ENCODE assay signal across 29 cellular contexts in the genomic region with DNA sequence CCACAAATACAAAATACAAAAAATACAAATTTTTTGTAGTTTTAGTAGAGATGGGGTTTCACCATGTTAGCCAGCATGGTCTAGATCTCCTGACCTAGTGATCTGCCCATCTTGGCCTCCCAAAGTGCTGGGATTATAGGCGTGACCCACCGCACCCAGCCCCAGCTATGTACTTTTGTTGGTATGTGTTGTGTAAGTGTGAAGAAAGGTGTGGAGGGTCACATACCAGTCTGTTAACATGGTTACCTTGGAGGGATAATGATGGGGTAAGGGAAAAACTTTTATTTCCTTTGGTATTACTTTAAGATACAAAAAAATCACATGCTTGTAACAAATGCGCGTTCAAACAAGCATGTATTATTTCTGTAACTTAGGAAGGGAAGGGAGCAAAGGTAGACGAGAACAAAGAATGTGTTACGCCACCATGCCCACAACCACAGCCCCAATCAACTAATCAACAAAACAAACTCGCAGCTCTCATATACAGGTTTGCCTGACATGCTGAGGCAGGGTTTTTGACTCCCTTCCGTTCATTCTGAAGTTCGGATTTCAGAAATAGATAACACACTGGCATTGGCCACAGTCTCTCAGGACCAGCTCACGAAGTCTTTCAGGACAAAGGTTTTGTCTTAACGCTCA. TPM values are rescaled to one million over a fixed set of nuclear protein-coding genes. Genes with fewer than 3 reads are reported as not detected.
A peak's percentile ranks its signal among the peaks of the same experiment; 100 is the strongest.
DNase-seq lines count a peak whose midpoint lies in the region; ATAC-seq and TF ChIP-seq lines count a peak whose summit lies in the region.
"Had no signal": no experiment of that assay in that cellular context is flagged by ENCODE, and none has a peak within 500 bp of the region (broad histone marks: within the 10 kb centered on the region; RNA-seq: fewer than 3 reads in every experiment).

No MANE protein-coding gene starts in this region.

- H3K4me1 ChIP-seq in breast epithelium (no peaks in the 10 kb centered on the region), right lobe of liver (peaks cover 0 to 7% (median 1%) of the 10 kb centered on the region in 4 donors)
- H3K4me1 ChIP-seq: body of pancreas, tibial nerve had no signal

- TF ChIP-seq POLR2A in breast epithelium (IDR thresholded peaks at IDR 0.05) (no peak), right lobe of liver (IDR thresholded peaks at IDR 0.05) (no peak)

- no peaks in the 10 kb centered on the region for H3K9me3 Mint-ChIP-seq in MCF 10A (ENCODE audit: unreplicated experiment)
- no peaks in the 10 kb centered on the region for H3K9me3 Mint-ChIP-seq in activated T-cell treated with anti-CD3 and anti-CD28 coated beads, Interleukin-2, amount 50 U/mL, for 4 hours
- H3K9me3 Mint-ChIP-seq: activated B cell treated with CpG ODN at 0.5 μM for 24 hours, HFFc6, naive B cell had no signal

- BruUV-seq in MCF 10A (replicated peaks; lab: Mats Ljungman, UMichigan), result no TSS peak

- TF ChIP-seq CTCF in MCF 10A (IDR thresholded peaks at IDR 0.05; ENCODE audit: unreplicated experiment) (no peak), breast epithelium (IDR thresholded peaks at IDR 0.05) (no peak), right lobe of liver (IDR thresholded peaks at IDR 0.05) (no peak)

- no peak overlapping the region for H3K27ac ChIP-seq in breast epithelium
- H3K27ac ChIP-seq in right lobe of liver, result peak overlapping the region in 1 of 3 donors; percentile 5
- H3K27ac ChIP-seq: body of pancreas, GM23248, tibial nerve had no signal

- WGBS in right lobe of liver (ENCODE audit: insufficient coverage, low coverage, low lambda C conversion rate, missing lambda C conversion rate), result 42% methylated on average over 10 of the region's 11 CpGs

- H3K27me3 Mint-ChIP-seq in MCF 10A (ENCODE audit: insufficient read depth, unreplicated experiment), result no peaks in the 10 kb centered on the region
- no peaks in the 10 kb centered on the region for H3K27me3 Mint-ChIP-seq in activated T-cell treated with anti-CD3 and anti-CD28 coated beads, Interleukin-2, amount 50 U/mL, for 4 hours (ENCODE audit: low read depth)

- H3K4me1 Mint-ChIP-seq in MCF 10A (ENCODE audit: insufficient read depth, unreplicated experiment), result peaks cover 9% of the 10 kb centered on the region
- H3K4me1 Mint-ChIP-seq in activated T-cell treated with anti-CD3 and anti-CD28 coated beads, Interleukin-2, amount 50 U/mL, for 4 hours (ENCODE audit: low read depth), result peaks cover 18% of the 10 kb centered on the region

- DNase-seq in MCF 10A (ENCODE audit: unreplicated experiment) (peak; percentile 27), breast epithelium (ENCODE audit: low spot score in 2 of 2) (no peak), right lobe of liver (no peak), mucosa of gallbladder (ENCODE audit: low spot score) (no peak), SK-N-DZ (ENCODE audit: low spot score) (no peak)
- peak; percentile 58 for DNase-seq in central memory CD4-positive, alpha-beta T cell
- DNase-seq in activated T-cell treated with anti-CD3 and anti-CD28 coated beads, Interleukin-2, amount 50 U/mL, for 4 hours, result no peak
- DNase-seq: activated B cell treated with CpG ODN at 0.5 μM for 24 hours; activated CD8-positive, alpha-beta T cell treated with anti-CD3 and anti-CD28 coated beads, Interleukin-2, amount 10 ng/mL, durations not matched to agents 7 days and 5 days; activated effector memory CD4-positive, alpha-beta T cell treated with anti-CD3 and anti-CD28 coated beads, Interleukin-2, amount 50 U/mL, for 16 hours; activated T-cell treated with anti-CD3 and anti-CD28 coated beads for 4 hours; body of pancreas; DMS153; erythroblast; GM23248; HFFc6; left colon; mesendoderm; MG63; naive B cell; NCI-H2029; NCI-H2227 treated with DMSO at 0.1 percent for 48 hours; NCI-H69; SIG-M5; stimulated activated CD4-positive, alpha-beta T cell treated with anti-CD3 and anti-CD28 coated beads, Interleukin-2, amount 100 ng/mL, for 24 hours; SW 1271 had no signal

- POLR2A ChIA-PET in MCF 10A (lab: Yijun Ruan, JAX), result interaction anchor here (0.7 to 4.7 kb wide), 8 partner anchors 8 to 142 kb away, joined by 3 to 51 read pairs (median 4); a partner anchor contains a TSS

- H3K9me3 ChIP-seq in breast epithelium, result no peaks in the 10 kb centered on the region
- no peaks in the 10 kb centered on the region for H3K9me3 ChIP-seq in right lobe of liver
- H3K9me3 ChIP-seq: body of pancreas, MG63, tibial nerve had no signal

- peaks cover 4% of the 10 kb centered on the region for H3K36me3 Mint-ChIP-seq in MCF 10A (ENCODE audit: insufficient read depth, unreplicated experiment)
- H3K36me3 Mint-ChIP-seq in activated T-cell treated with anti-CD3 and anti-CD28 coated beads, Interleukin-2, amount 50 U/mL, for 4 hours (ENCODE audit: insufficient read depth), result no peaks in the 10 kb centered on the region
- H3K36me3 Mint-ChIP-seq: naive B cell had no signal

- peak overlapping the region; percentile 80 for H3K27ac Mint-ChIP-seq in MCF 10A (ENCODE audit: low read depth, unreplicated experiment)
- H3K27ac Mint-ChIP-seq: activated B cell treated with CpG ODN at 0.5 μM for 24 hours; activated CD8-positive, alpha-beta T cell treated with anti-CD3 and anti-CD28 coated beads, Interleukin-2, amount 10 ng/mL, durations not matched to agents 7 days and 5 days; HFFc6 had no signal

- intact Hi-C loops in MCF 10A (cut with micrococcal nuclease) (no loop called here), breast epithelium (cut with DNase I; ENCODE audit: low total_unique reads) (no loop called here), right lobe of liver (cut with DNase I) (no loop called here)

- H3K36me3 ChIP-seq in breast epithelium (peaks cover 6% of the 10 kb centered on the region), right lobe of liver (no peaks in the 10 kb centered on the region)
- H3K36me3 ChIP-seq: MG63, tibial nerve had no signal

- H3K4me3 Mint-ChIP-seq in MCF 10A (ENCODE audit: unreplicated experiment), result no peak overlapping the region
- H3K4me3 Mint-ChIP-seq in activated T-cell treated with anti-CD3 and anti-CD28 coated beads, Interleukin-2, amount 50 U/mL, for 4 hours, result no peak overlapping the region
- H3K4me3 Mint-ChIP-seq: activated B cell treated with CpG ODN at 0.5 μM for 24 hours; activated CD8-positive, alpha-beta T cell treated with anti-CD3 and anti-CD28 coated beads, Interleukin-2, amount 10 ng/mL, durations not matched to agents 7 days and 5 days; HFFc6; naive B cell had no signal

- H3K4me3 ChIP-seq in breast epithelium (no peak overlapping the region), right lobe of liver (no peak overlapping the region)
- H3K4me3 ChIP-seq: body of pancreas, GM23248, K562, MG63, tibial nerve had no signal

- ATAC-seq in right lobe of liver (peak; percentile 65 to 75 (median 68)), HG03520 (IDR thresholded peaks at IDR 0.05; ENCODE audit: unreplicated experiment) (no peak)
- ATAC-seq in activated T-cell treated with anti-CD3 and anti-CD28 coated beads, Interleukin-2, amount 50 U/mL, for 4 hours, result no peak
- ATAC-seq: activated CD8-positive, alpha-beta T cell treated with anti-CD3 and anti-CD28 coated beads, Interleukin-2, amount 10 ng/mL, durations not matched to agents 7 days and 5 days; body of pancreas; K562; left colon had no signal

- H3K27me3 ChIP-seq in breast epithelium (no peaks in the 10 kb centered on the region), right lobe of liver (no peaks in the 10 kb centered on the region)
- H3K27me3 ChIP-seq: body of pancreas, MG63, tibial nerve had no signal

- CTCF ChIA-PET in MCF 10A (lab: Yijun Ruan, JAX), result interaction anchor here (0.7 to 1.1 kb wide), 4 partner anchors 12 to 607 kb away, joined by 3 to 5 read pairs (median 4); no protein-coding TSS in a partner anchor

RNA-seq across cellular contexts. Expression of a gene that starts 13.5 kb away (rescaled TPM):
- 20.1 and 21.4 TPM in 2 replicates for total RNA-seq in MCF 10A (2022)
- 10 to 100 TPM; 18.4 to 43.5 (median 34.7) TPM for total RNA-seq in breast epithelium
- 10 to 100 TPM; 19.4 to 33.8 (median 30.8) TPM for total RNA-seq in right lobe of liver
- 37.1 TPM for total RNA-seq in mucosa of gallbladder
- 5.7 and 24.4 TPM in 2 replicates for polyA plus RNA-seq in SK-N-DZ (2014; cell fraction: cytosol; rRNA removed)
- 6.6 and 35.8 TPM in 2 replicates for polyA plus RNA-seq in SK-N-DZ (2014; cell fraction: nucleus; rRNA removed)
- 10 to 100 TPM; 22.2 to 31.9 (median 26.4) TPM for total RNA-seq in activated T-cell treated with anti-CD3 and anti-CD28 coated beads, Interleukin-2, amount 50 U/mL, for 4 hours

Comparison
In these comparisons a context has a peak if more than half of its experiments do, and no peak if none do; other contexts are left out.
1. DNase-seq: peak in MCF 10A (single experiment) and central memory CD4-positive, alpha-beta T cell (single experiment); none in breast epithelium (0 of 2), right lobe of liver (0 of 3), mucosa of gallbladder (single experiment), SK-N-DZ (single experiment) and activated T-cell treated with anti-CD3 and anti-CD28 coated beads, Interleukin-2, amount 50 U/mL, for 4 hours (single experiment).
2. ATAC-seq: peak in right lobe of liver (4 of 4); none in HG03520 (single experiment) and activated T-cell treated with anti-CD3 and anti-CD28 coated beads, Interleukin-2, amount 50 U/mL, for 4 hours (0 of 2).